ENCODE assay signal across 8 cellular contexts in the genomic region with DNA sequence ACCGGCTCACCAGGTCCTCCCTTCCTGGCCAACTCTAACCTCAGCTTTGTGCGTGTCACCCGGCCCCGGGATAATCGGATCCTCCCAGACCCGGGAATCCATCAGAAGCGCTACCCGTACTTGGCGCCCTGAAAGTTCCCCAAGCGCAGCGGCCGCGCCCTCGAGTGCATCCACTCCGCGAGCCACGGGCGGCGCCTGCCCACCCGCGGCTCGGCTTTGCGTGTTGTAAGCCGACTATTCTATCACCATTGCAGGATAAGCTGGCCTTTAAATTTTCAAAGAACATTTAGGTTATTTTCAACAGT. TPM values are rescaled to one million over a fixed set of nuclear protein-coding genes. Genes with fewer than 3 reads are reported as not detected.
DNase-seq lines count a peak whose midpoint lies in the region; ATAC-seq and TF ChIP-seq lines count a peak whose summit lies in the region.

No MANE protein-coding gene starts in this region.

- no peak overlapping the region for H3K4me2 ChIP-seq in PC-3 (ENCODE audit: low read length)

- no peak for ATAC-seq in CD8-positive, alpha-beta T cell
- ATAC-seq in activated CD8-positive, alpha-beta T cell treated with anti-CD3 and anti-CD28 coated beads for 36 hours: no peak
- ATAC-seq in PC-3 (no peak), GM21515 (IDR thresholded peaks at IDR 0.05; ENCODE audit: unreplicated experiment) (no peak)

- DNase-seq in CD8-positive, alpha-beta T cell: peak; percentile 8 to 67 (median 32)
- peak; percentile 27 for DNase-seq in activated CD8-positive, alpha-beta T cell treated with anti-CD3 and anti-CD28 coated beads for 36 hours
- DNase-seq in fibroblast of peridontal ligament (ENCODE audit: extremely low read depth): peak; percentile 7
- DNase-seq in chondrocyte (ENCODE audit: low spot score): no peak
- no peak for DNase-seq in NCI-H2107 (lab: John Stamatoyannopoulos, UW)
- no peak for DNase-seq in PC-3

- CTCF ChIA-PET in CD8-positive, alpha-beta T cell (lab: Charles Lee): interaction anchor here (0.7 to 1.6 kb wide), 3 partner anchors 23 to 758 kb away, joined by 3 to 4 read pairs (median 3); no protein-coding TSS in a partner anchor
- CTCF ChIA-PET in activated CD8-positive, alpha-beta T cell treated with anti-CD3 and anti-CD28 coated beads for 36 hours (lab: Charles Lee): interaction anchor here (0.8 to 1.5 kb wide), 5 partner anchors 9 to 87 kb away, joined by 3 to 4 read pairs (median 3); a partner anchor contains a TSS
- CTCF ChIA-PET in PC-3 (lab: Charles Lee): no interaction called here

- H3K9me2 ChIP-seq in PC-3 (replicated peaks; ENCODE audit: low read length): no peaks in the 10 kb centered on the region

- peaks cover 39% of the 10 kb centered on the region for H3K27me3 Mint-ChIP-seq in CD8-positive, alpha-beta T cell (ENCODE audit: low read depth)
- H3K27me3 Mint-ChIP-seq in activated CD8-positive, alpha-beta T cell treated with anti-CD3 and anti-CD28 coated beads for 36 hours: peaks cover 24% of the 10 kb centered on the region
- peaks cover 18% of the 10 kb centered on the region for H3K27me3 Mint-ChIP-seq in chondrocyte (ENCODE audit: low read depth)

- H3K9me3 Mint-ChIP-seq in CD8-positive, alpha-beta T cell: no peaks in the 10 kb centered on the region
- no peaks in the 10 kb centered on the region for H3K9me3 Mint-ChIP-seq in activated CD8-positive, alpha-beta T cell treated with anti-CD3 and anti-CD28 coated beads for 36 hours
- H3K9me3 Mint-ChIP-seq in chondrocyte (ENCODE audit: low read depth): no peaks in the 10 kb centered on the region

- H3F3A ChIP-seq in PC-3 (ENCODE audit: low read length, unreplicated experiment): no peaks in the 10 kb centered on the region

- H3K4me3 Mint-ChIP-seq in CD8-positive, alpha-beta T cell: peak overlapping the region; percentile 88
- H3K4me3 Mint-ChIP-seq in activated CD8-positive, alpha-beta T cell treated with anti-CD3 and anti-CD28 coated beads for 36 hours: peak overlapping the region; percentile 90
- no peak overlapping the region for H3K4me3 Mint-ChIP-seq in chondrocyte (ENCODE audit: unreplicated experiment)

- H2AFZ ChIP-seq in neuron (ENCODE audit: low read depth, low read length) (peak overlapping the region; percentile 36), PC-3 (ENCODE audit: low read length) (no peak overlapping the region)

- H3K27ac ChIP-seq in CD8-positive, alpha-beta T cell (ENCODE audit: low read depth, low read length): peak overlapping the region; percentile 77
- H3K27ac ChIP-seq in PC-3 (ENCODE audit: low read length): no peak overlapping the region

- no peaks in the 10 kb centered on the region for H3K9me3 ChIP-seq in CD8-positive, alpha-beta T cell (ENCODE audit: low read length)
- H3K9me3 ChIP-seq in neuron (ENCODE audit: low read length): peaks cover 4% of the 10 kb centered on the region
- H3K9me3 ChIP-seq in PC-3 (ENCODE audit: low read length): no peaks in the 10 kb centered on the region

- H3K4me3 ChIP-seq in CD8-positive, alpha-beta T cell (ENCODE audit: low read depth, low read length): peak overlapping the region; percentile 59
- H3K4me3 ChIP-seq in neuron (ENCODE audit: low read length): no peak overlapping the region
- H3K4me3 ChIP-seq in PC-3 (ENCODE audit: low read length): no peak overlapping the region

- H3K4me1 Mint-ChIP-seq in CD8-positive, alpha-beta T cell (ENCODE audit: low read depth): peaks cover 19% of the 10 kb centered on the region
- peaks cover 20% of the 10 kb centered on the region for H3K4me1 Mint-ChIP-seq in activated CD8-positive, alpha-beta T cell treated with anti-CD3 and anti-CD28 coated beads for 36 hours (ENCODE audit: low read depth)
- peaks cover 13% of the 10 kb centered on the region for H3K4me1 Mint-ChIP-seq in chondrocyte (ENCODE audit: low read depth)

- H3K4me1 ChIP-seq in CD8-positive, alpha-beta T cell (ENCODE audit: insufficient read depth, low read length): peaks cover 6% of the 10 kb centered on the region
- H3K4me1 ChIP-seq in neuron (ENCODE audit: insufficient read depth, low read length): peaks cover 5% of the 10 kb centered on the region
- H3K4me1 ChIP-seq in PC-3 (ENCODE audit: insufficient read depth, low read length): peaks cover 16% of the 10 kb centered on the region

- peaks cover 23% of the 10 kb centered on the region for H3K79me2 ChIP-seq in PC-3 (ENCODE audit: low read length)

- intact Hi-C loops in CD8-positive, alpha-beta T cell (cut with DNase I, micrococcal nuclease): loop anchor here (2.0 to 10.0 kb wide), 8 partner anchors 63 to 759 kb away; a partner anchor contains a TSS
- intact Hi-C loops in activated CD8-positive, alpha-beta T cell treated with anti-CD3 and anti-CD28 coated beads for 36 hours (cut with micrococcal nuclease): loop anchor here (5.0 to 10.0 kb wide), 3 partner anchors 64 to 731 kb away; a partner anchor contains a TSS
- intact Hi-C loops in PC-3 (cut with micrococcal nuclease): loop anchor here (10.0 kb wide), 1 partner anchor 731 kb away; no protein-coding TSS in a partner anchor

- TF ChIP-seq CTCF in CD8-positive, alpha-beta T cell (IDR thresholded peaks at IDR 0.05): no peak
- no peak for TF ChIP-seq CTCF in activated CD8-positive, alpha-beta T cell treated with anti-CD3 and anti-CD28 coated beads for 36 hours (IDR thresholded peaks at IDR 0.05)
- TF ChIP-seq CTCF in chondrocyte (IDR thresholded peaks at IDR 0.05) (no peak), PC-3 (conservative IDR thresholded peaks at IDR 0.05; ENCODE audit: low read depth, low read length) (no peak)

- no peaks in the 10 kb centered on the region for H4K20me1 ChIP-seq in PC-3 (ENCODE audit: low read length)

- H3K27ac Mint-ChIP-seq in CD8-positive, alpha-beta T cell: peak overlapping the region; percentile 95
- H3K27ac Mint-ChIP-seq in activated CD8-positive, alpha-beta T cell treated with anti-CD3 and anti-CD28 coated beads for 36 hours: peak overlapping the region; percentile 93
- no peak overlapping the region for H3K27ac Mint-ChIP-seq in chondrocyte (ENCODE audit: unreplicated experiment)

- POLR2A ChIA-PET in CD8-positive, alpha-beta T cell (lab: Charles Lee): interaction anchor here (1.1 to 3.5 kb wide), 8 partner anchors 25 to 251 kb away, joined by 3 to 21 read pairs (median 4); a partner anchor contains a TSS
- POLR2A ChIA-PET in activated CD8-positive, alpha-beta T cell treated with anti-CD3 and anti-CD28 coated beads for 36 hours (lab: Charles Lee): interaction anchor here (0.9 to 2.1 kb wide), 5 partner anchors 22 to 251 kb away, joined by 3 to 9 read pairs (median 4); a partner anchor contains a TSS
- POLR2A ChIA-PET in PC-3 (lab: Charles Lee; ENCODE audit: unreplicated experiment): no interaction called here

- BruUV-seq in PC-3 (replicated peaks; lab: Mats Ljungman, UMichigan): no TSS peak

- peaks cover 10% of the 10 kb centered on the region for H3K27me3 ChIP-seq in CD8-positive, alpha-beta T cell (ENCODE audit: insufficient read depth, low read length)
- H3K27me3 ChIP-seq in neuron (ENCODE audit: insufficient read depth, low read length): peaks cover 37% of the 10 kb centered on the region
- no peaks in the 10 kb centered on the region for H3K27me3 ChIP-seq in PC-3 (ENCODE audit: low read length)

- H3K36me3 Mint-ChIP-seq in CD8-positive, alpha-beta T cell: peaks cover 7% of the 10 kb centered on the region
- peaks cover 5% of the 10 kb centered on the region for H3K36me3 Mint-ChIP-seq in activated CD8-positive, alpha-beta T cell treated with anti-CD3 and anti-CD28 coated beads for 36 hours (ENCODE audit: low read depth)
- no peaks in the 10 kb centered on the region for H3K36me3 Mint-ChIP-seq in chondrocyte (ENCODE audit: low read depth)

- H3K36me3 ChIP-seq in CD8-positive, alpha-beta T cell (ENCODE audit: insufficient read depth, low read length): no peaks in the 10 kb centered on the region
- H3K36me3 ChIP-seq in neuron (ENCODE audit: insufficient read depth, low read length) (no peaks in the 10 kb centered on the region), PC-3 (ENCODE audit: low read depth, low read length) (no peaks in the 10 kb centered on the region)

- no peak overlapping the region for H3K9ac ChIP-seq in PC-3 (ENCODE audit: low read length)

RNA-seq across cellular contexts. Expression of a gene that starts 35.7 kb away (rescaled TPM):
- not detected for total RNA-seq in CD8-positive, alpha-beta T cell
- not detected for total RNA-seq in activated CD8-positive, alpha-beta T cell treated with anti-CD3 and anti-CD28 coated beads for 36 hours
- total RNA-seq in chondrocyte: not detected in 3 replicates
- not detected in 2 replicates for total RNA-seq in PC-3 (2014; rRNA removed)

Comparison
In these comparisons a context has a peak if more than half of its experiments do, and no peak if none do; other contexts are left out.
1. DNase-seq: peak in CD8-positive, alpha-beta T cell (7 of 7), activated CD8-positive, alpha-beta T cell treated with anti-CD3 and anti-CD28 coated beads for 36 hours (single experiment) and fibroblast of peridontal ligament (single experiment); none in chondrocyte (single experiment), NCI-H2107 (single experiment) and PC-3 (single experiment).